ENCODE assay signal across 22 cellular contexts in genomic region chr3:8253201-8253600, GRCh38.
"Had no signal": no experiment of that assay in that cellular context is flagged by ENCODE, and none has a peak within 500 bp of the region (broad histone marks: within the 10 kb centered on the region; RNA-seq: fewer than 3 reads in every experiment).

No MANE protein-coding gene starts in this region.

- H3K27ac ChIP-seq: colonic mucosa, esophagus muscularis mucosa, foreskin keratinocyte, gastrocnemius medialis, heart right ventricle, left lung, lower lobe of right lung had no signal

- H3K4me1 ChIP-seq: colonic mucosa, foreskin keratinocyte, left lung, lower lobe of right lung had no signal

- H3K27me3 ChIP-seq: colonic mucosa, esophagus muscularis mucosa, foreskin keratinocyte, gastrocnemius medialis, heart right ventricle, left lung had no signal

- H3K4me3 Mint-ChIP-seq: dendritic cell treated with granulocyte-macrophage colony-stimulating factor and Interleukin-4, amounts not matched to agents 40 ng/mL and 50 ng/mL, for 4 days; memory B cell; naive B cell had no signal

- DNase-seq: colonic mucosa; cortex of kidney; effector CD8-positive, alpha-beta T cell; foreskin keratinocyte; gastrocnemius medialis; glutamatergic neuron; head of caudate nucleus; heart right ventricle; hippocampal formation; left cardiac atrium; left lung; left ventricle myocardium superior; lower lobe of right lung; mesendoderm; mucosa of descending colon; naive B cell had no signal

- H3K36me3 Mint-ChIP-seq: memory B cell, naive B cell had no signal

- H3K9me3 ChIP-seq: colonic mucosa, esophagus muscularis mucosa, gastrocnemius medialis, left lung, lower lobe of right lung, mucosa of descending colon had no signal

- H3K4me3 ChIP-seq: colonic mucosa, esophagus muscularis mucosa, gastrocnemius medialis, heart right ventricle, left lung, lower lobe of right lung, mucosa of descending colon had no signal

- H3K27ac Mint-ChIP-seq: dendritic cell treated with granulocyte-macrophage colony-stimulating factor and Interleukin-4, amounts not matched to agents 40 ng/mL and 50 ng/mL, for 4 days; memory B cell; naive B cell had no signal

- FAIRE-seq: endothelial cell of umbilical vein, islet of Langerhans, keratinocyte had no signal

- H3K27me3 Mint-ChIP-seq: dendritic cell treated with granulocyte-macrophage colony-stimulating factor and Interleukin-4, amounts not matched to agents 40 ng/mL and 50 ng/mL, for 4 days had no signal

- H3K36me3 ChIP-seq: colonic mucosa, esophagus muscularis mucosa, gastrocnemius medialis, heart right ventricle, left lung, lower lobe of right lung had no signal

- H3K4me1 Mint-ChIP-seq: naive B cell had no signal
